Comparison of ENCODE assay signal across 12 cellular contexts in the genomic region with DNA sequence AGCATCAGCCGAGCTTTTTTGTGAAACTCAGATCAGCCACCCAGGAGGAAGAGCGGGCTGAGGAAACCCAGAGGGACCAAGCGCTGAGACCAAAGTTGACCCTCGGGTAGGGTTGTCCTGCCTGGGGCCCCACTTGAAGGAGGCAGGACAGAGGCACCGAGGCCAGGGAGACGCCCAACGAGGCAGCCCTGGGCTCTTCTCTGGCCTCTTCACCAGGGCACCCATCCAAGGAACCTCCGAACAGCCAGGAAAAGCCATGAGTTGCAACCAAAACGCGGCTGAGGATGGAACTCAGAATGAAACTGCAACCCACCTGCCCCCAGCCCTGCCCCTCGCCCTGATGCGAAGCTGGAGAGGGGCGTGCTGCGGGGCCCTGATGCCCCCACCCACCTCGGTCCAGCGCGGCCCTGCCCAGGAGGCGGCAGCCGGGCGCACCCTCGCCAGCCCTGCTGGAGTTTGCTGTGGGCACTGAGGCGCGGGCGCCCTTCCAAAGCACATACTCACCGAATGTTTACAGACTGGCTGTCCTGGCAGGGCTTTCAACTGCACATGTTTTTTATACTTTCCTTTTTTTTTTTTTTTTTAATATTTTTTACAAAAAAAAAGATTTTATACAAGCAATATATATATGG. TPM values are rescaled to one million over a fixed set of nuclear protein-coding genes. Genes with fewer than 3 reads are reported as not detected.
DNase-seq lines count a peak whose midpoint lies in the region; ATAC-seq, FAIRE-seq and TF ChIP-seq lines count a peak whose summit lies in the region.
"Had no signal": no experiment of that assay in that cellular context is flagged by ENCODE, and none has a peak within 500 bp of the region (broad histone marks: within the 10 kb centered on the region; RNA-seq: fewer than 3 reads in every experiment).

No MANE protein-coding gene starts in this region.

- H3K4me1 ChIP-seq in body of pancreas (peaks cover 37% of the 10 kb centered on the region), mucosa of rectum (ENCODE audit: control insufficient read depth in 2 of 2, insufficient read depth in 2 of 2, low read length in 2 of 2) (peaks cover 21 to 41% of the 10 kb centered on the region in 2 donors), aorta (ENCODE audit: control insufficient read depth in 1 of 2, insufficient read depth in 2 of 2, low read length in 2 of 2) (peaks cover 0 to 3% of the 10 kb centered on the region in 2 donors)

- H3K9me3 Mint-ChIP-seq in natural killer cell treated with Interleukin-12 subunit alpha and Interleukin-12 subunit beta and Interleukin-15 and Interleukin-18, amount 100 ng/mL, for 72 hours, result no peaks in the 10 kb centered on the region
- H3K9me3 Mint-ChIP-seq in natural killer cell, result no peaks in the 10 kb centered on the region
- H3K9me3 Mint-ChIP-seq: activated naive CD8-positive, alpha-beta T cell treated with anti-CD3 and anti-CD28 coated beads, Interleukin-2, amount 50 U/mL, for 24 hours had no signal

- H3K27ac Mint-ChIP-seq in natural killer cell treated with Interleukin-12 subunit alpha and Interleukin-12 subunit beta and Interleukin-15 and Interleukin-18, amount 100 ng/mL, for 72 hours, result no peak overlapping the region
- H3K27ac Mint-ChIP-seq in natural killer cell, result no peak overlapping the region
- no peak overlapping the region for H3K27ac Mint-ChIP-seq in T-helper 17 cell
- H3K27ac Mint-ChIP-seq: activated CD8-positive, alpha-beta memory T cell treated with anti-CD3 and anti-CD28 coated beads, Interleukin-2, amount 10 ng/mL, durations not matched to agents 7 days and 5 days; activated naive CD8-positive, alpha-beta T cell treated with anti-CD3 and anti-CD28 coated beads, Interleukin-2, amount 50 U/mL, for 24 hours had no signal

- no peak for TF ChIP-seq CTCF in natural killer cell (IDR thresholded peaks at IDR 0.05)
- no peak for TF ChIP-seq CTCF in body of pancreas (IDR thresholded peaks at IDR 0.05)

- DNase-seq in natural killer cell treated with Interleukin-12 subunit alpha and Interleukin-12 subunit beta and Interleukin-15 and Interleukin-18, amount 100 ng/mL, for 72 hours (ENCODE audit: low spot score), result peak; percentile 40
- no peak for DNase-seq in natural killer cell
- peak; percentile 88 to 95 (median 92) for DNase-seq in body of pancreas
- DNase-seq in aorta, result peak; percentile 73 to 91
- DNase-seq in NCI-H1930 (lab: John Stamatoyannopoulos, UW), result no peak
- DNase-seq in T-helper 17 cell, result no peak
- no peak for DNase-seq in GM12891 (ENCODE audit: insufficient read length, low spot score)
- DNase-seq: activated CD8-positive, alpha-beta memory T cell treated with anti-CD3 and anti-CD28 coated beads, Interleukin-2, amount 10 ng/mL, durations not matched to agents 7 days and 5 days; activated naive CD8-positive, alpha-beta T cell treated with anti-CD3 and anti-CD28 coated beads, Interleukin-2, amount 50 U/mL, for 24 hours; stimulated activated CD4-positive, alpha-beta T cell treated with anti-CD3 and anti-CD28 coated beads, Interleukin-4, amount 100 ng/mL, for 4 hours; T1000 had no signal

- peak overlapping the region in 1 of 2 donors; percentile 48 for H3K9ac ChIP-seq in mucosa of rectum (ENCODE audit: low read depth in 1 of 2, low read length in 2 of 2)

- no peak for ATAC-seq in natural killer cell treated with Interleukin-12 subunit alpha and Interleukin-12 subunit beta and Interleukin-15 and Interleukin-18, amount 100 ng/mL, for 72 hours
- ATAC-seq in natural killer cell (no peak), body of pancreas (peak; percentile 93), aorta (ENCODE audit: low FRiP score) (peak; percentile 76), T-helper 17 cell (no peak)
- ATAC-seq: activated CD8-positive, alpha-beta memory T cell treated with anti-CD3 and anti-CD28 coated beads, Interleukin-2, amount 10 ng/mL, durations not matched to agents 7 days and 5 days; activated naive CD8-positive, alpha-beta T cell treated with anti-CD3 and anti-CD28 coated beads, Interleukin-2, amount 50 U/mL, for 24 hours had no signal

- TF ChIP-seq POLR2A in body of pancreas (IDR thresholded peaks at IDR 0.05) (no peak), GM12891 (IDR thresholded peaks at IDR 0.05; ENCODE audit: low read depth, low read length) (no peak)

- H3K27me3 ChIP-seq in body of pancreas, result no peaks in the 10 kb centered on the region
- H3K27me3 ChIP-seq in mucosa of rectum (ENCODE audit: control insufficient read depth in 2 of 2, insufficient read depth in 2 of 2, low read length in 2 of 2), result no peaks in the 10 kb centered on the region
- H3K27me3 ChIP-seq in aorta (ENCODE audit: control insufficient read depth in 1 of 2, insufficient read depth in 2 of 2, low read length in 1 of 2), result no peaks in the 10 kb centered on the region

- H3K27ac ChIP-seq in body of pancreas, result peak overlapping the region; percentile 62 to 73 (median 66)
- H3K27ac ChIP-seq in mucosa of rectum (ENCODE audit: low read depth in 2 of 2, low read length in 2 of 2), result peak overlapping the region; percentile 62 to 81
- H3K27ac ChIP-seq in aorta (ENCODE audit: low read depth in 1 of 2, low read length in 2 of 2), result peak overlapping the region in 1 of 2 donors; percentile 1

- H3K36me3 Mint-ChIP-seq in natural killer cell treated with Interleukin-12 subunit alpha and Interleukin-12 subunit beta and Interleukin-15 and Interleukin-18, amount 100 ng/mL, for 72 hours, result no peaks in the 10 kb centered on the region
- H3K36me3 Mint-ChIP-seq in natural killer cell, result no peaks in the 10 kb centered on the region
- no peaks in the 10 kb centered on the region for H3K36me3 Mint-ChIP-seq in T-helper 17 cell (ENCODE audit: low read depth)
- H3K36me3 Mint-ChIP-seq: activated CD8-positive, alpha-beta memory T cell treated with anti-CD3 and anti-CD28 coated beads, Interleukin-2, amount 10 ng/mL, durations not matched to agents 7 days and 5 days had no signal

- H3K4me1 Mint-ChIP-seq in natural killer cell treated with Interleukin-12 subunit alpha and Interleukin-12 subunit beta and Interleukin-15 and Interleukin-18, amount 100 ng/mL, for 72 hours (ENCODE audit: low read depth in 2 of 2), result peaks cover 6 to 10% of the 10 kb centered on the region in 2 donors
- H3K4me1 Mint-ChIP-seq in natural killer cell (peaks cover 6 to 7% of the 10 kb centered on the region in 2 donors), T-helper 17 cell (peaks cover 9% of the 10 kb centered on the region)
- H3K4me1 Mint-ChIP-seq: activated naive CD8-positive, alpha-beta T cell treated with anti-CD3 and anti-CD28 coated beads, Interleukin-2, amount 50 U/mL, for 24 hours had no signal

- intact Hi-C loops in natural killer cell (cut with micrococcal nuclease), result no loop called here
- intact Hi-C loops in body of pancreas (cut with DNase I), result no loop called here
- intact Hi-C loops in aorta (cut with DNase I), result loop anchor here in 1 of 2 donors (2.0 to 10.0 kb wide), 2 partner anchors 43 to 345 kb away; partner anchors contain the start of gene NEK9

- H3K4me3 Mint-ChIP-seq in natural killer cell treated with Interleukin-12 subunit alpha and Interleukin-12 subunit beta and Interleukin-15 and Interleukin-18, amount 100 ng/mL, for 72 hours, result no peak overlapping the region
- no peak overlapping the region for H3K4me3 Mint-ChIP-seq in natural killer cell
- H3K4me3 Mint-ChIP-seq in T-helper 17 cell, result no peak overlapping the region
- H3K4me3 Mint-ChIP-seq: activated CD8-positive, alpha-beta memory T cell treated with anti-CD3 and anti-CD28 coated beads, Interleukin-2, amount 10 ng/mL, durations not matched to agents 7 days and 5 days; activated naive CD8-positive, alpha-beta T cell treated with anti-CD3 and anti-CD28 coated beads, Interleukin-2, amount 50 U/mL, for 24 hours had no signal

- no peak overlapping the region for H3K4me3 ChIP-seq in body of pancreas
- H3K4me3 ChIP-seq in mucosa of rectum (ENCODE audit: low read length in 2 of 2), result no peak overlapping the region
- no peak overlapping the region for H3K4me3 ChIP-seq in aorta (ENCODE audit: low read length in 2 of 2)

- H3K36me3 ChIP-seq in body of pancreas (replicated peaks in 1 of 2; ENCODE audit: insufficient read depth in 1 of 2, low read depth in 2 of 2), result peaks cover 0 to 2% of the 10 kb centered on the region in 2 donors
- H3K36me3 ChIP-seq in mucosa of rectum (ENCODE audit: control insufficient read depth in 2 of 2, insufficient read depth in 2 of 2, low read length in 2 of 2), result peaks cover 11 to 31% of the 10 kb centered on the region in 2 donors
- H3K36me3 ChIP-seq in aorta (ENCODE audit: control insufficient read depth in 1 of 2, insufficient read depth in 2 of 2, low read length in 1 of 2), result peaks cover 0 to 3% of the 10 kb centered on the region in 2 donors

- FAIRE-seq in GM12891 (lab: Jason Lieb, UNC), result no peak

- H3K9me3 ChIP-seq in body of pancreas, result no peaks in the 10 kb centered on the region
- no peaks in the 10 kb centered on the region for H3K9me3 ChIP-seq in mucosa of rectum (ENCODE audit: control insufficient read depth in 2 of 2, low read length in 2 of 2)
- H3K9me3 ChIP-seq in aorta (ENCODE audit: control insufficient read depth, low read length), result no peaks in the 10 kb centered on the region
- no peaks in the 10 kb centered on the region for H3K9me3 ChIP-seq in T-helper 17 cell (ENCODE audit: control insufficient read depth, low read length, poor library complexity, severe bottlenecking)

- 55 to 56% methylated on average over 22 to 25 of the region's 25 CpGs for WGBS in body of pancreas, 2 donors
- 5 to 15% methylated on average over 25 of the region's 25 CpGs for WGBS in aorta, 2 donors

- H3K27me3 Mint-ChIP-seq in natural killer cell treated with Interleukin-12 subunit alpha and Interleukin-12 subunit beta and Interleukin-15 and Interleukin-18, amount 100 ng/mL, for 72 hours, result peaks cover 0 to 9% of the 10 kb centered on the region in 2 donors
- peaks cover 5 to 7% of the 10 kb centered on the region in 2 donors for H3K27me3 Mint-ChIP-seq in natural killer cell (ENCODE audit: low read depth in 2 of 2)
- H3K27me3 Mint-ChIP-seq in T-helper 17 cell, result peaks cover 6% of the 10 kb centered on the region
- H3K27me3 Mint-ChIP-seq: activated naive CD8-positive, alpha-beta T cell treated with anti-CD3 and anti-CD28 coated beads, Interleukin-2, amount 50 U/mL, for 24 hours had no signal

TF ChIP-seq in GM12891, 5 proteins besides CTCF, POLR2A, EP300 and RAD21 (continues in another document):
- TF ChIP-seq POLR2AphosphoS5 (IDR thresholded peaks at IDR 0.05; ENCODE audit: low read depth, low read length), result no peak

RNA-seq across cellular contexts. Expression of gene JDP2, which starts 41.9 kb away (rescaled TPM):
- under 1 TPM; 0.61 to 0.83 TPM for total RNA-seq in natural killer cell treated with Interleukin-12 subunit alpha and Interleukin-12 subunit beta and Interleukin-15 and Interleukin-18, amount 100 ng/mL, for 72 hours
- total RNA-seq in natural killer cell (10 to 100 TPM in 1 of 3 donors, 1 to 10 TPM in 2; 1.9 to 10.5 (median 3.2) TPM), body of pancreas (10 to 100 TPM; 16.8 to 17.9 TPM), aorta (10 to 100 TPM; 48.3 to 50.2 TPM), T-helper 17 cell (1 to 10 TPM in 1 of 2 donors, under 1 TPM in 1; 0.86 to 1.4 TPM)
- polyA plus RNA-seq in aorta, result 10 to 100 TPM; 20.9 to 39.7 TPM
- polyA plus RNA-seq in GM12891 (2012; ENCODE audit: low read depth, missing spikeins), result 8.5 TPM

RNA-seq across cellular contexts. Expression of gene BATF, which starts 52.5 kb away (rescaled TPM):
- total RNA-seq in natural killer cell treated with Interleukin-12 subunit alpha and Interleukin-12 subunit beta and Interleukin-15 and Interleukin-18, amount 100 ng/mL, for 72 hours, result 100 to 1,000 TPM; 219 to 220 TPM
- total RNA-seq in natural killer cell, result 10 to 100 TPM; 12.6 to 32.5 (median 21.4) TPM
- not detected for total RNA-seq in body of pancreas
- 1 to 10 TPM; 2.6 to 3.2 TPM for total RNA-seq in aorta
- polyA plus RNA-seq in aorta, result 1 to 10 TPM; 2.1 to 8.0 TPM
- 10 to 100 TPM; 20.3 to 21.3 TPM for total RNA-seq in T-helper 17 cell
- polyA plus RNA-seq in GM12891 (2012; ENCODE audit: low read depth, missing spikeins), result 74.9 TPM

Comparison
In these comparisons a context has a peak if more than half of its experiments do, and no peak if none do; other contexts are left out.
1. DNase-seq: peak in natural killer cell treated with Interleukin-12 subunit alpha and Interleukin-12 subunit beta and Interleukin-15 and Interleukin-18, amount 100 ng/mL, for 72 hours (single experiment), body of pancreas (4 of 4) and aorta (2 of 2); none in natural killer cell (single experiment), NCI-H1930 (0 of 2), T-helper 17 cell (0 of 3) and GM12891 (single experiment).
2. RNA of gene BATF, which starts 52.5 kb away (total RNA-seq): 219 to 220 TPM in natural killer cell treated with Interleukin-12 subunit alpha and Interleukin-12 subunit beta and Interleukin-15 and Interleukin-18, amount 100 ng/mL, for 72 hours; 12.6 to 32.5 TPM in natural killer cell, 20.3 to 21.3 TPM in T-helper 17 cell, 2.6 to 3.2 TPM in aorta and not detected in body of pancreas; every median in the first group is over 4 times any median in the second.
3. ATAC-seq: peak in body of pancreas (single experiment) and aorta (single experiment); none in natural killer cell treated with Interleukin-12 subunit alpha and Interleukin-12 subunit beta and Interleukin-15 and Interleukin-18, amount 100 ng/mL, for 72 hours (0 of 2), natural killer cell (0 of 3) and T-helper 17 cell (single experiment).